In the genomic region with DNA sequence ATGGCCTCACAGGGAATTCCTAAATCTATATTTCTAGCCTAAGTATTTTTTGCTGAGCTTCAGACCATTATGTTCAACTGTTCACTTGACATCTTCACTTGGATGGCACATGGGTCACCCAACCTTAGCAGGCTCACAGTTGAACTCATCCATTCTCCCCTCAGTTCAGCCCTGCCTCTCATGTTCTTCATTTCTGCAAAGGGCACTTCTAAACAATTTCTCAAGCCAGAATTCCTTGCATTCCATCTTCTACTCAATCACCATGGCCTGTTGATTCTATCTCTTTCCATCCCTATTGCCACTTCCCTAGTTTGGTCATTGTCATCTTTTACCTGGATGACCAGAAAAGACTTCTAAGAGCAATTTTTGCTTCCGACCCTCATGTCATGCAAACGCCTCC, we compare ENCODE assay signal across 13 cellular contexts. TPM values are rescaled to one million over a fixed set of nuclear protein-coding genes. Genes with fewer than 3 reads are reported as not detected.
A peak's percentile ranks its signal among the peaks of the same experiment; 100 is the strongest.
DNase-seq lines count a peak whose midpoint lies in the region; ATAC-seq and TF ChIP-seq lines count a peak whose summit lies in the region.
"Had no signal": no experiment of that assay in that cellular context is flagged by ENCODE, and none has a peak within 500 bp of the region (broad histone marks: within the 10 kb centered on the region; RNA-seq: fewer than 3 reads in every experiment).

No MANE protein-coding gene starts in this region.

- no peaks in the 10 kb centered on the region for H3K79me2 ChIP-seq in H9 (ENCODE audit: insufficient read depth, low read length)

- intact Hi-C loops in left lung (cut with DNase I), result no loop called here

- no peak overlapping the region for H2AK5ac ChIP-seq in H9 (ENCODE audit: insufficient read length, low read length)

- H3K27ac ChIP-seq in H9 (ENCODE audit: insufficient read length, low read depth, low read length), result no peak overlapping the region
- H3K27ac ChIP-seq in left lung, result peak overlapping the region; percentile 77 to 90
- H3K27ac ChIP-seq in thoracic aorta, result peak overlapping the region; percentile 91 to 98
- H3K27ac ChIP-seq: RWPE1 had no signal

- H3K9ac ChIP-seq in H9 (ENCODE audit: extremely low read depth, insufficient read length, low read length) (no peak overlapping the region), adipocyte (ENCODE audit: low read length) (peak overlapping the region; percentile 67)

- H3K18ac ChIP-seq in H9 (ENCODE audit: insufficient read length, low read depth, low read length), result no peak overlapping the region

- H3K27me3 Mint-ChIP-seq in H9 (ENCODE audit: low read depth), result no peaks in the 10 kb centered on the region
- H3K27me3 Mint-ChIP-seq: dendritic cell treated with granulocyte-macrophage colony-stimulating factor and Interleukin-4, amounts not matched to agents 40 ng/mL and 50 ng/mL, for 4 days; IgD-negative memory B cell; naive B cell had no signal

- no peak overlapping the region for H2BK15ac ChIP-seq in H9 (ENCODE audit: low read depth, low read length)

- H3K4me3 ChIP-seq in adipocyte (ENCODE audit: low read length) (no peak overlapping the region), left lung (no peak overlapping the region), thoracic aorta (no peak overlapping the region)

- H3K4me2 ChIP-seq in H9 (ENCODE audit: insufficient read depth, insufficient read length, low read length), result no peak overlapping the region

- H3K36me3 ChIP-seq in adipocyte (ENCODE audit: control insufficient read depth, insufficient read depth, low read length, severe bottlenecking), result no peaks in the 10 kb centered on the region
- no peaks in the 10 kb centered on the region for H3K36me3 ChIP-seq in left lung
- H3K36me3 ChIP-seq in thoracic aorta, result no peaks in the 10 kb centered on the region

- H3K9me3 Mint-ChIP-seq in H9, result no peaks in the 10 kb centered on the region
- H3K9me3 Mint-ChIP-seq: dendritic cell treated with granulocyte-macrophage colony-stimulating factor and Interleukin-4, amounts not matched to agents 40 ng/mL and 50 ng/mL, for 4 days; IgD-negative memory B cell; naive B cell had no signal

- no peak overlapping the region for H2BK120ac ChIP-seq in H9 (ENCODE audit: low read depth, low read length, poor library complexity, severe bottlenecking)

- H4K91ac ChIP-seq in H9 (ENCODE audit: insufficient read length, low read depth, low read length), result no peak overlapping the region

- no peak overlapping the region for H4K8ac ChIP-seq in H9 (replicated peaks; ENCODE audit: insufficient read length, low read depth, low read length)

- no peak overlapping the region for H3K4me3 Mint-ChIP-seq in H9
- H3K4me3 Mint-ChIP-seq: dendritic cell treated with granulocyte-macrophage colony-stimulating factor and Interleukin-4, amounts not matched to agents 40 ng/mL and 50 ng/mL, for 4 days; IgD-negative memory B cell; naive B cell had no signal

- no peak overlapping the region for H3K56ac ChIP-seq in H9 (ENCODE audit: insufficient read length, low read depth, low read length)

- H3K27me3 ChIP-seq in H9 (ENCODE audit: insufficient read depth, low read length) (no peaks in the 10 kb centered on the region), adipocyte (replicated peaks; ENCODE audit: control insufficient read depth, insufficient read depth, low read length) (no peaks in the 10 kb centered on the region), left lung (no peaks in the 10 kb centered on the region), thoracic aorta (replicated peaks; ENCODE audit: insufficient read depth) (no peaks in the 10 kb centered on the region)

- no peak overlapping the region for H2BK12ac ChIP-seq in H9 (ENCODE audit: insufficient read length, low read depth, low read length)

- WGBS in H9 (ENCODE audit: extremely low coverage, insufficient read length, low lambda C conversion rate), result no CpG with 5 or more reads among the region's 2 CpGs

- no peak overlapping the region for H3K4ac ChIP-seq in H9 (ENCODE audit: low read depth, low read length)

- no peaks in the 10 kb centered on the region for H4K20me1 ChIP-seq in H9 (ENCODE audit: control insufficient read depth, insufficient read depth, insufficient read length)

- no peak overlapping the region for H3K14ac ChIP-seq in H9 (ENCODE audit: insufficient read depth, low read length)

- no peaks in the 10 kb centered on the region for H3K36me3 Mint-ChIP-seq in H9 (ENCODE audit: insufficient read depth in 1 of 3, low read depth in 3 of 3)
- H3K36me3 Mint-ChIP-seq: IgD-negative memory B cell, naive B cell had no signal

- TF ChIP-seq CTCF in H9 (conservative IDR thresholded peaks at IDR 0.05) (no peak), left lung (IDR thresholded peaks at IDR 0.05) (no peak), thoracic aorta (IDR thresholded peaks at IDR 0.05) (no peak)

- H3K23ac ChIP-seq in H9 (ENCODE audit: insufficient read length, low read depth, low read length), result no peak overlapping the region

- no peak overlapping the region for H4K5ac ChIP-seq in H9 (ENCODE audit: insufficient read length, low read depth, low read length)

- H3K4me1 ChIP-seq in H9 (ENCODE audit: insufficient read depth, low read length) (no peaks in the 10 kb centered on the region; the same call in 1 of the 2 replicates), adipocyte (ENCODE audit: control insufficient read depth, insufficient read depth, low read length) (peaks cover 29% of the 10 kb centered on the region), left lung (peaks cover 13 to 18% of the 10 kb centered on the region in 2 donors), thoracic aorta (ENCODE audit: control insufficient read depth in 1 of 2, low read depth in 2 of 2) (peaks cover 30 to 50% of the 10 kb centered on the region in 2 donors)

- H3K9me3 ChIP-seq in H9 (ENCODE audit: control insufficient read depth, low read depth, low read length) (no peaks in the 10 kb centered on the region), adipocyte (ENCODE audit: control insufficient read depth, low read length) (no peaks in the 10 kb centered on the region), left lung (no peaks in the 10 kb centered on the region), thoracic aorta (no peaks in the 10 kb centered on the region)

- no peak for DNase-seq in H9
- peak; percentile 66 for DNase-seq in adipocyte (ENCODE audit: low read depth)
- DNase-seq in left lung, result no peak
- DNase-seq in thoracic aorta (ENCODE audit: low spot score), result no peak
- DNase-seq in SK-N-DZ (ENCODE audit: low spot score), result no peak
- no peak for DNase-seq in activated CD4-positive, alpha-beta T cell treated with anti-CD3 and anti-CD28 coated beads for 4 hours
- DNase-seq: naive B cell; NCI-H2171 treated with DMSO at 0.1 percent for 48 hours; stimulated activated naive CD4-positive, alpha-beta T cell had no signal

- peaks cover 17 to 20% of the 10 kb centered on the region in 2 experiments for H3K4me1 Mint-ChIP-seq in H9
- H3K4me1 Mint-ChIP-seq: naive B cell had no signal

- no peak overlapping the region for H2AFZ ChIP-seq in H9 (ENCODE audit: low read length)

- no peaks in the 10 kb centered on the region for H3K79me1 ChIP-seq in H9 (ENCODE audit: insufficient read depth, low read depth, low read length, poor library complexity, severe bottlenecking)

- no peak overlapping the region for H2BK20ac ChIP-seq in H9 (ENCODE audit: low read depth, low read length, poor library complexity, severe bottlenecking)

- no peak overlapping the region for H2BK5ac ChIP-seq in H9 (ENCODE audit: insufficient read length, low read length)

- peak; percentile 59 for ATAC-seq in left lung
- ATAC-seq in thoracic aorta (ENCODE audit: insufficient number of reproducible peaks, low FRiP score, low read depth), result no peak
- no peak for ATAC-seq in HG03432 (IDR thresholded peaks at IDR 0.05; ENCODE audit: unreplicated experiment)

- no peaks in the 10 kb centered on the region for H3K23me2 ChIP-seq in H9 (ENCODE audit: insufficient read length, low read depth, low read length, poor library complexity, severe bottlenecking)

- H3K27ac Mint-ChIP-seq in H9, result peak overlapping the region in 2 of 3 experiments; percentile 6 to 14; a peak in 2 of 7 replicates
- H3K27ac Mint-ChIP-seq: dendritic cell treated with granulocyte-macrophage colony-stimulating factor and Interleukin-4, amounts not matched to agents 40 ng/mL and 50 ng/mL, for 4 days; IgD-negative memory B cell had no signal

- H3T11ph ChIP-seq in H9 (ENCODE audit: low read length), result no peak overlapping the region

RNA-seq across cellular contexts. Expression of a gene that starts 7.3 kb away (rescaled TPM):
- total RNA-seq in H9 (2021) (12.1 and 13.9 TPM in 2 replicates), left lung (10 to 100 TPM; 77.8 to 96.9 TPM), thoracic aorta (100 to 1,000 TPM; 170 to 202 TPM)
- polyA plus RNA-seq in SK-N-DZ (2014; cell fraction: cytosol; rRNA removed), result 25.0 and 38.8 TPM in 2 replicates
- polyA plus RNA-seq in SK-N-DZ (2014; cell fraction: nucleus; rRNA removed), result 42.0 and 45.4 TPM in 2 replicates

RNA-seq across cellular contexts. Expression of a gene that starts 45.7 kb away (rescaled TPM):
- total RNA-seq in H9 (2021) (0.24 and 0.57 TPM in 2 replicates), left lung (under 1 TPM; 0.47 to 0.73 TPM), thoracic aorta (under 1 TPM in 1 of 2 donors, not detected in 1; 0.85 TPM)
- polyA plus RNA-seq in SK-N-DZ (2014; cell fraction: cytosol; rRNA removed), result 0.06 TPM in 1 of 2 replicates, not detected in the other
- 1.9 TPM in 1 of 2 replicates, not detected in the other for polyA plus RNA-seq in SK-N-DZ (2014; cell fraction: nucleus; rRNA removed)
- polyA plus RNA-seq: IgD-negative memory B cell had no signal

RNA-seq across cellular contexts. Expression of a gene that starts 45.8 kb away (rescaled TPM):
- total RNA-seq in H9 (2021) (82.4 and 85.9 TPM in 2 replicates), left lung (10 to 100 TPM; 24.1 to 43.3 TPM), thoracic aorta (10 to 100 TPM; 24.2 to 32.0 TPM)
- polyA plus RNA-seq in SK-N-DZ (2014; cell fraction: cytosol; rRNA removed), result 165 and 180 TPM in 2 replicates
- polyA plus RNA-seq in SK-N-DZ (2014; cell fraction: nucleus; rRNA removed), result 87.9 and 89.6 TPM in 2 replicates

RNA-seq across cellular contexts. Expression of a gene that starts 55.2 kb away (rescaled TPM):
- total RNA-seq in H9 (2021) (11.5 and 13.2 TPM in 2 replicates), left lung (10 to 100 TPM; 36.8 to 48.7 TPM), thoracic aorta (10 to 100 TPM; 23.0 to 26.0 TPM)
- polyA plus RNA-seq in SK-N-DZ (2014; cell fraction: cytosol; rRNA removed), result 10.1 and 11.0 TPM in 2 replicates
- 35.8 and 52.0 TPM in 2 replicates for polyA plus RNA-seq in SK-N-DZ (2014; cell fraction: nucleus; rRNA removed)
